20 cellular contexts compared by ENCODE assay signal in genomic region chr4:25345880-25346279, GRCh38. TPM values are rescaled to one million over a fixed set of nuclear protein-coding genes. Genes with fewer than 3 reads are reported as not detected.
DNase-seq lines count a peak whose midpoint lies in the region; ATAC-seq and TF ChIP-seq lines count a peak whose summit lies in the region.
"Had no signal": no experiment of that assay in that cellular context is flagged by ENCODE, and none has a peak within 500 bp of the region (broad histone marks: within the 10 kb centered on the region; RNA-seq: fewer than 3 reads in every experiment).

No MANE protein-coding gene starts in this region.

- no peaks in the 10 kb centered on the region for H3K9me3 ChIP-seq in Karpas-422 (ENCODE audit: low read length)
- H3K9me3 ChIP-seq: SJSA1 had no signal

- H3K27me3 ChIP-seq in GM23338 (ENCODE audit: insufficient read depth) (no peaks in the 10 kb centered on the region), Karpas-422 (ENCODE audit: low read length) (no peaks in the 10 kb centered on the region), brain microvascular endothelial cell (replicated peaks) (no peaks in the 10 kb centered on the region)
- H3K27me3 ChIP-seq: SJSA1 had no signal

- ATAC-seq in GM23338: peak; percentile 47; the same call in 1 of the 3 replicates

- H4K20me1 ChIP-seq in GM23338 (replicated peaks; ENCODE audit: insufficient read depth) (no peaks in the 10 kb centered on the region), Karpas-422 (ENCODE audit: insufficient read depth, low read depth, low read length) (no peaks in the 10 kb centered on the region)

- DNase-seq in GM23338 (ENCODE audit: low spot score): no peak
- DNase-seq in RPMI7951 (ENCODE audit: low read depth): peak; percentile 41
- peak; percentile 30 for DNase-seq in fibroblast of mammary gland (ENCODE audit: low read depth)
- DNase-seq in neural crest cell (ENCODE audit: low read depth, low spot score): no peak
- no peak for DNase-seq in Karpas-422
- DNase-seq in hepatic stellate cell (ENCODE audit: low spot score): no peak
- no peak for DNase-seq in activated T-helper 2 cell treated with anti-CD3 and anti-CD28 coated beads, Interferon-gamma antibody, Interleukin-2, Interleukin-4, amounts not matched to agents 10 μg/mL and 5 μg/mL and 100 μg/mL, durations not matched to agents 14 hours and 24 hours and 36 hours (ENCODE audit: low spot score)
- no peak for DNase-seq in brain microvascular endothelial cell
- DNase-seq: CD4-positive, alpha-beta memory T cell; DMS79; GM23248; NCI-H1436; NCI-H2029; NCI-H2171; NCI-H446; NK-92 treated with Interleukin-12 subunit alpha and Interleukin-12 subunit beta, amount 100 ng/mL, for 24 hours; OCI-M1 had no signal

- no peaks in the 10 kb centered on the region for H3K4me1 ChIP-seq in GM23338 (ENCODE audit: insufficient read depth)
- H3K4me1 ChIP-seq in Karpas-422 (ENCODE audit: low read length): no peaks in the 10 kb centered on the region
- H3K4me1 ChIP-seq: SJSA1 had no signal

- H3K9me2 ChIP-seq in GM23338 (ENCODE audit: insufficient read depth) (no peaks in the 10 kb centered on the region), Karpas-422 (replicated peaks; ENCODE audit: insufficient read depth, low read length) (no peaks in the 10 kb centered on the region)

- H3K27me3 Mint-ChIP-seq in GM23338 (ENCODE audit: insufficient read depth, low read depth, poor library complexity) (peaks cover 2% of the 10 kb centered on the region), neural crest cell (ENCODE audit: low read depth) (no peaks in the 10 kb centered on the region)
- no peaks in the 10 kb centered on the region for H3K27me3 Mint-ChIP-seq in activated T-helper 2 cell treated with anti-CD3 and anti-CD28 coated beads, Interferon-gamma antibody, Interleukin-2, Interleukin-4, amounts not matched to agents 10 μg/mL and 5 μg/mL and 100 μg/mL, durations not matched to agents 14 hours and 24 hours and 36 hours (ENCODE audit: low read depth)
- H3K27me3 Mint-ChIP-seq: B cell; CD4-positive, alpha-beta memory T cell had no signal

- H3K4me3 ChIP-seq in GM23338 (no peak overlapping the region), fibroblast of mammary gland (ENCODE audit: control insufficient read depth, low read depth, low read length) (no peak overlapping the region), Karpas-422 (ENCODE audit: low read length) (no peak overlapping the region), brain microvascular endothelial cell (ENCODE audit: low read depth, low read length) (no peak overlapping the region)
- H3K4me3 ChIP-seq: GM23248, SJSA1 had no signal

- in situ Hi-C loops in brain microvascular endothelial cell (cut with HindIII; ENCODE audit: low pct_ligation_motif_present, low sequenced_read_pairs): no loop called here

- H3K27ac Mint-ChIP-seq in GM23338: no peak overlapping the region
- H3K27ac Mint-ChIP-seq in neural crest cell (ENCODE audit: unreplicated experiment): peak overlapping the region; percentile 41
- no peak overlapping the region for H3K27ac Mint-ChIP-seq in activated T-helper 2 cell treated with anti-CD3 and anti-CD28 coated beads, Interferon-gamma antibody, Interleukin-2, Interleukin-4, amounts not matched to agents 10 μg/mL and 5 μg/mL and 100 μg/mL, durations not matched to agents 14 hours and 24 hours and 36 hours
- H3K27ac Mint-ChIP-seq: B cell had no signal

- H3K9ac ChIP-seq in Karpas-422 (ENCODE audit: low read length): no peak overlapping the region
- H3K9ac ChIP-seq: GM23248 had no signal

- TF ChIP-seq CTCF in GM23338 (conservative IDR thresholded peaks at IDR 0.05; ENCODE audit: low read depth in 2 of 2) (no peak), fibroblast of mammary gland (conservative IDR thresholded peaks at IDR 0.05; ENCODE audit: control insufficient read depth, insufficient read depth, low read depth, low read length) (no peak), neural crest cell (conservative IDR thresholded peaks at IDR 0.05) (no peak), brain microvascular endothelial cell (IDR thresholded peaks at IDR 0.05; ENCODE audit: low read depth, low read length, missing control alignments) (no peak)

- H3K9me3 Mint-ChIP-seq in GM23338 (no peaks in the 10 kb centered on the region), neural crest cell (peaks cover 2% of the 10 kb centered on the region)
- H3K9me3 Mint-ChIP-seq in activated T-helper 2 cell treated with anti-CD3 and anti-CD28 coated beads, Interferon-gamma antibody, Interleukin-2, Interleukin-4, amounts not matched to agents 10 μg/mL and 5 μg/mL and 100 μg/mL, durations not matched to agents 14 hours and 24 hours and 36 hours: peaks cover 4% of the 10 kb centered on the region
- H3K9me3 Mint-ChIP-seq: CD4-positive, alpha-beta memory T cell had no signal

- H3K27ac ChIP-seq in GM23338 (ENCODE audit: low read depth): no peak overlapping the region
- no peak overlapping the region for H3K27ac ChIP-seq in Karpas-422 (ENCODE audit: low read length)
- no peak overlapping the region for H3K27ac ChIP-seq in brain microvascular endothelial cell
- H3K27ac ChIP-seq: GM23248, RWPE1, SJSA1 had no signal

- no peak overlapping the region for H2AFZ ChIP-seq in GM23338
- no peak overlapping the region for H2AFZ ChIP-seq in Karpas-422 (ENCODE audit: low read length)
- H2AFZ ChIP-seq: GM23248 had no signal

- H3K4me3 Mint-ChIP-seq in GM23338 (no peak overlapping the region), neural crest cell (no peak overlapping the region)
- H3K4me3 Mint-ChIP-seq in activated T-helper 2 cell treated with anti-CD3 and anti-CD28 coated beads, Interferon-gamma antibody, Interleukin-2, Interleukin-4, amounts not matched to agents 10 μg/mL and 5 μg/mL and 100 μg/mL, durations not matched to agents 14 hours and 24 hours and 36 hours (ENCODE audit: low read depth): no peak overlapping the region
- H3K4me3 Mint-ChIP-seq: B cell; CD4-positive, alpha-beta memory T cell had no signal

- H3F3A ChIP-seq in GM23338 (replicated peaks; ENCODE audit: low read depth): no peaks in the 10 kb centered on the region

- H3K36me3 Mint-ChIP-seq in GM23338 (ENCODE audit: low read depth) (no peaks in the 10 kb centered on the region), neural crest cell (ENCODE audit: low read depth) (peaks cover 4% of the 10 kb centered on the region)
- H3K36me3 Mint-ChIP-seq in activated T-helper 2 cell treated with anti-CD3 and anti-CD28 coated beads, Interferon-gamma antibody, Interleukin-2, Interleukin-4, amounts not matched to agents 10 μg/mL and 5 μg/mL and 100 μg/mL, durations not matched to agents 14 hours and 24 hours and 36 hours (ENCODE audit: low read depth): peaks cover 5% of the 10 kb centered on the region

- H3K4me2 ChIP-seq in GM23338: no peak overlapping the region
- H3K4me2 ChIP-seq in Karpas-422 (ENCODE audit: low read depth, low read length, poor library complexity, severe bottlenecking): no peak overlapping the region

- no peaks in the 10 kb centered on the region for H3K36me3 ChIP-seq in GM23338 (ENCODE audit: insufficient read depth)
- H3K36me3 ChIP-seq in Karpas-422 (ENCODE audit: insufficient read depth, low read length): peaks cover 17% of the 10 kb centered on the region
- no peaks in the 10 kb centered on the region for H3K36me3 ChIP-seq in brain microvascular endothelial cell (replicated peaks)
- H3K36me3 ChIP-seq: SJSA1 had no signal

- H3K79me2 ChIP-seq in GM23338 (replicated peaks; ENCODE audit: insufficient read depth) (no peaks in the 10 kb centered on the region), Karpas-422 (ENCODE audit: low read length) (peaks cover 26% of the 10 kb centered on the region)

- intact Hi-C loops in activated T-helper 2 cell treated with anti-CD3 and anti-CD28 coated beads, Interferon-gamma antibody, Interleukin-2, Interleukin-4, amounts not matched to agents 10 μg/mL and 5 μg/mL and 100 μg/mL, durations not matched to agents 14 hours and 24 hours and 36 hours (cut with micrococcal nuclease): no loop called here

- peaks cover 3% of the 10 kb centered on the region; the same call in 1 of the 3 replicates for H3K4me1 Mint-ChIP-seq in GM23338
- H3K4me1 Mint-ChIP-seq in neural crest cell: peaks cover 6% of the 10 kb centered on the region
- peaks cover 3% of the 10 kb centered on the region for H3K4me1 Mint-ChIP-seq in activated T-helper 2 cell treated with anti-CD3 and anti-CD28 coated beads, Interferon-gamma antibody, Interleukin-2, Interleukin-4, amounts not matched to agents 10 μg/mL and 5 μg/mL and 100 μg/mL, durations not matched to agents 14 hours and 24 hours and 36 hours (ENCODE audit: low read depth)
- H3K4me1 Mint-ChIP-seq: CD4-positive, alpha-beta memory T cell had no signal

TF ChIP-seq in GM23338, 12 proteins besides CTCF, POLR2A, EP300 and RAD21 (continues in another document):
- TF ChIP-seq ETS1 (IDR thresholded peaks at IDR 0.05): no peak
- no peak for TF ChIP-seq ZNF331 (CRISPR knock-in tag; IDR thresholded peaks at IDR 0.05; ENCODE audit: low read depth)
- no peak for TF ChIP-seq JUNB (IDR thresholded peaks at IDR 0.05; ENCODE audit: unreplicated experiment)
- TF ChIP-seq POLR2AphosphoS5 (IDR thresholded peaks at IDR 0.05; ENCODE audit: low read depth): no peak

RNA-seq across cellular contexts. Expression of gene ANAPC4, which starts 31.2 kb away (rescaled TPM):
- 44.6 and 46.2 TPM in 2 replicates for total RNA-seq in GM23338 (2014; rRNA removed; shearing (Covaris generic))
- 25.0 and 34.3 TPM in 2 replicates for polyA plus RNA-seq in GM23338 (2016; fragmentation: Nextera tagmentation; extraction: Ambion mirVana)
- total RNA-seq in RPMI7951 (2014; rRNA removed; shearing (Covaris generic)): 19.4 and 23.7 TPM in 2 replicates
- 32.4 and 34.1 TPM in 2 replicates for total RNA-seq in neural crest cell
- total RNA-seq in Karpas-422 (2014; rRNA removed; shearing (Covaris generic); ENCODE audit: low replicate concordance): 57.6 and 75.7 TPM in 2 replicates
- total RNA-seq in activated T-helper 2 cell treated with anti-CD3 and anti-CD28 coated beads, Interferon-gamma antibody, Interleukin-2, Interleukin-4, amounts not matched to agents 10 μg/mL and 5 μg/mL and 100 μg/mL, durations not matched to agents 14 hours and 24 hours and 36 hours: 39.5 and 40.9 TPM in 2 replicates

RNA-seq across cellular contexts. Expression of gene ZCCHC4, which starts 33.3 kb away (rescaled TPM):
- total RNA-seq in GM23338 (2014; rRNA removed; shearing (Covaris generic)): 17.9 and 22.4 TPM in 2 replicates
- polyA plus RNA-seq in GM23338 (2016; fragmentation: Nextera tagmentation; extraction: Ambion mirVana): 8.7 and 11.3 TPM in 2 replicates
- 9.7 and 11.9 TPM in 2 replicates for total RNA-seq in RPMI7951 (2014; rRNA removed; shearing (Covaris generic))
- total RNA-seq in neural crest cell: 11.3 and 11.5 TPM in 2 replicates
- 11.2 and 11.7 TPM in 2 replicates for total RNA-seq in Karpas-422 (2014; rRNA removed; shearing (Covaris generic); ENCODE audit: low replicate concordance)
- 14.8 and 15.1 TPM in 2 replicates for total RNA-seq in activated T-helper 2 cell treated with anti-CD3 and anti-CD28 coated beads, Interferon-gamma antibody, Interleukin-2, Interleukin-4, amounts not matched to agents 10 μg/mL and 5 μg/mL and 100 μg/mL, durations not matched to agents 14 hours and 24 hours and 36 hours

Comparison
In these comparisons a context has a peak if more than half of its experiments do, and no peak if none do; other contexts are left out.
1. DNase-seq: peak in RPMI7951 (single experiment) and fibroblast of mammary gland (single experiment); none in GM23338 (single experiment), neural crest cell (single experiment), Karpas-422 (single experiment), hepatic stellate cell (single experiment), activated T-helper 2 cell treated with anti-CD3 and anti-CD28 coated beads, Interferon-gamma antibody, Interleukin-2, Interleukin-4, amounts not matched to agents 10 μg/mL and 5 μg/mL and 100 μg/mL, durations not matched to agents 14 hours and 24 hours and 36 hours (single experiment) and brain microvascular endothelial cell (single experiment).